ENCODE assay signal across 11 cellular contexts in genomic region chr11:73048446-73048845, GRCh38.
DNase-seq lines count a peak whose midpoint lies in the region; ATAC-seq and TF ChIP-seq lines count a peak whose summit lies in the region.
"Had no signal": no experiment of that assay in that cellular context is flagged by ENCODE, and none has a peak within 500 bp of the region (broad histone marks: within the 10 kb centered on the region; RNA-seq: fewer than 3 reads in every experiment).

No MANE protein-coding gene starts in this region.

- intact Hi-C loops in activated CD4-positive, alpha-beta memory T cell treated with anti-CD3 and anti-CD28 coated beads for 36 hours (cut with micrococcal nuclease) = no loop called here
- intact Hi-C loops in Calu3 (cut with micrococcal nuclease; ENCODE audit: unreplicated experiment) = no loop called here

- H3K9me3 Mint-ChIP-seq in activated CD4-positive, alpha-beta memory T cell treated with anti-CD3 and anti-CD28 coated beads for 36 hours = no peaks in the 10 kb centered on the region
- H3K9me3 Mint-ChIP-seq in Calu3 (ENCODE audit: low read depth, unreplicated experiment) = no peaks in the 10 kb centered on the region
- H3K9me3 Mint-ChIP-seq: H9 had no signal

- POLR2A ChIA-PET in activated CD4-positive, alpha-beta memory T cell treated with anti-CD3 and anti-CD28 coated beads for 36 hours (lab: Charles Lee) = no interaction called here

- peak overlapping the region; percentile 2 for H3K27ac Mint-ChIP-seq in activated CD4-positive, alpha-beta memory T cell treated with anti-CD3 and anti-CD28 coated beads for 36 hours
- no peak overlapping the region for H3K27ac Mint-ChIP-seq in Calu3 (ENCODE audit: unreplicated experiment)

- no peaks in the 10 kb centered on the region for H3K36me3 ChIP-seq in neutrophil
- H3K36me3 ChIP-seq: pancreas, suprapubic skin had no signal

- DNase-seq in activated CD4-positive, alpha-beta memory T cell treated with anti-CD3 and anti-CD28 coated beads for 36 hours = no peak
- DNase-seq in GDM1 (lab: John Stamatoyannopoulos, UW) = no peak
- DNase-seq in Calu3 = no peak
- no peak for DNase-seq in activated CD8-positive, alpha-beta memory T cell treated with anti-CD3 and anti-CD28 coated beads, Interleukin-2, amount 50 U/mL, for 4 hours
- DNase-seq: H9, NCI-H187, pancreas had no signal

- H3K4me3 ChIP-seq in neutrophil (ENCODE audit: low read depth in 1 of 2, low read length in 1 of 2) = peak overlapping the region in 1 of 2 experiments; percentile 28
- H3K4me3 ChIP-seq: pancreas, suprapubic skin had no signal

- H3K27me3 ChIP-seq in neutrophil = no peaks in the 10 kb centered on the region
- H3K27me3 ChIP-seq: pancreas, suprapubic skin had no signal

- CTCF ChIA-PET in activated CD4-positive, alpha-beta memory T cell treated with anti-CD3 and anti-CD28 coated beads for 36 hours (lab: Charles Lee) = interaction anchor here (0.6 to 1.4 kb wide), 5 partner anchors 94 to 303 kb away, joined by 3 to 4 read pairs (median 3); no protein-coding TSS in a partner anchor
- CTCF ChIA-PET in Calu3 (lab: Charles Lee) = no interaction called here

- TF ChIP-seq CTCF in neutrophil (IDR thresholded peaks at IDR 0.05) = no peak
- no peak for TF ChIP-seq CTCF in Calu3 (IDR thresholded peaks at IDR 0.05; ENCODE audit: unreplicated experiment)

- no TSS peak for BruUV-seq in Calu3 (replicated peaks; lab: Mats Ljungman, UMichigan)

- peaks cover 17% of the 10 kb centered on the region for H3K4me1 Mint-ChIP-seq in activated CD4-positive, alpha-beta memory T cell treated with anti-CD3 and anti-CD28 coated beads for 36 hours (ENCODE audit: low read depth)
- H3K4me1 Mint-ChIP-seq in Calu3 (ENCODE audit: low read depth, unreplicated experiment) = peaks cover 8% of the 10 kb centered on the region
- H3K4me1 Mint-ChIP-seq: H9 had no signal

- H3K4me3 Mint-ChIP-seq in activated CD4-positive, alpha-beta memory T cell treated with anti-CD3 and anti-CD28 coated beads for 36 hours = no peak overlapping the region
- H3K4me3 Mint-ChIP-seq in Calu3 (ENCODE audit: low read depth, unreplicated experiment) = no peak overlapping the region
- H3K4me3 Mint-ChIP-seq: H9 had no signal

- H3K27me3 Mint-ChIP-seq in activated CD4-positive, alpha-beta memory T cell treated with anti-CD3 and anti-CD28 coated beads for 36 hours = no peaks in the 10 kb centered on the region
- no peaks in the 10 kb centered on the region for H3K27me3 Mint-ChIP-seq in Calu3 (ENCODE audit: unreplicated experiment)

- H3K4me1 ChIP-seq in neutrophil (ENCODE audit: control insufficient read depth in 1 of 2, insufficient read depth in 1 of 2, low read depth in 1 of 2, low read length in 1 of 2) = peaks cover 20 to 27% of the 10 kb centered on the region in 2 experiments
- H3K4me1 ChIP-seq: suprapubic skin had no signal

- H3K27ac ChIP-seq in neutrophil = peak overlapping the region; percentile 83
- H3K27ac ChIP-seq: pancreas, suprapubic skin had no signal

- ATAC-seq in GM18867 (IDR thresholded peaks at IDR 0.05; ENCODE audit: unreplicated experiment) = peak; percentile 16
- ATAC-seq in HG02763 (IDR thresholded peaks at IDR 0.05; ENCODE audit: unreplicated experiment) = peak; percentile 4

- H3K9me3 ChIP-seq in neutrophil = no peaks in the 10 kb centered on the region
- H3K9me3 ChIP-seq: pancreas, suprapubic skin had no signal

- no peaks in the 10 kb centered on the region for H3K36me3 Mint-ChIP-seq in activated CD4-positive, alpha-beta memory T cell treated with anti-CD3 and anti-CD28 coated beads for 36 hours
- H3K36me3 Mint-ChIP-seq in Calu3 (ENCODE audit: insufficient read depth, unreplicated experiment) = no peaks in the 10 kb centered on the region
